In the genomic region with DNA sequence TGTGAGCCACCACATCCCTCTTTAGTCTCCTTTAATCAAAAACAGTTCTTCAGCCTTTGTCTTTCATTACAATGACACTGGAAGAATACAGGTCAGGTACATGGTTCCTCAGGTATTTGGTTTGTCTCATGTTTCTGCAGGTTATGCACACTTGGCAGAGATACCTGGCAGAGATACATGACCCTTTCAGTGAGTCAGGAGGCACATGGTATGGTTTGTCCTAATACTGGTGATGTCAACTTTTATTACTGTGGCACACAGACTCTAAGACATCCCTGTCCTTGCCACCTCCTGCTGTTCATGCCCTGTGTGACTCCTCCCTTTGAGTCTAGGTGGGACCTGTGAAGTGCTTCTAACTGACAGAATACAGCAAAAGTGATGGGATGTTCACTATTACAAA, we compare ENCODE assay signal across 17 cellular contexts. TPM values are rescaled to one million over a fixed set of nuclear protein-coding genes. Genes with fewer than 3 reads are reported as not detected.
DNase-seq lines count a peak whose midpoint lies in the region; ATAC-seq and TF ChIP-seq lines count a peak whose summit lies in the region.
"Had no signal": no experiment of that assay in that cellular context is flagged by ENCODE, and none has a peak within 500 bp of the region (broad histone marks: within the 10 kb centered on the region; RNA-seq: fewer than 3 reads in every experiment).

No MANE protein-coding gene starts in this region.

- H3K9me3 ChIP-seq in HEK293 (ENCODE audit: control insufficient read depth, insufficient read depth, low read depth, low read length) (no peaks in the 10 kb centered on the region), Caco-2 (no peaks in the 10 kb centered on the region)
- H3K9me3 ChIP-seq: esophagus squamous epithelium, heart right ventricle had no signal

- BruUV-seq in Caco-2 (replicated peaks; lab: Mats Ljungman, UMichigan), result no TSS peak

- CTCF ChIA-PET in HEK293 (lab: Yijun Ruan, JAX) (no interaction called here), Caco-2 (lab: Charles Lee) (no interaction called here)

- H3K36me3 Mint-ChIP-seq in endothelial cell (ENCODE audit: low read depth, unreplicated experiment) (no peaks in the 10 kb centered on the region), Caco-2 (ENCODE audit: insufficient read depth, unreplicated experiment) (no peaks in the 10 kb centered on the region)

- H3K27me3 ChIP-seq in Caco-2 (replicated peaks; ENCODE audit: control insufficient read depth, insufficient read depth, low read length), result no peaks in the 10 kb centered on the region
- H3K27me3 ChIP-seq: esophagus squamous epithelium, heart right ventricle had no signal

- intact Hi-C loops in Caco-2 (cut with micrococcal nuclease; ENCODE audit: unreplicated experiment), result no loop called here

- H3K27me3 Mint-ChIP-seq in endothelial cell (ENCODE audit: unreplicated experiment) (peaks cover 3% of the 10 kb centered on the region), Caco-2 (ENCODE audit: insufficient read depth, unreplicated experiment) (no peaks in the 10 kb centered on the region)
- H3K27me3 Mint-ChIP-seq: CD4-positive, alpha-beta T cell had no signal

- ATAC-seq in GM19023 (IDR thresholded peaks at IDR 0.05; ENCODE audit: unreplicated experiment) (no peak), HG03159 (IDR thresholded peaks at IDR 0.05; ENCODE audit: unreplicated experiment) (no peak)

- H3K4me1 Mint-ChIP-seq in endothelial cell (ENCODE audit: unreplicated experiment) (peaks cover 42% of the 10 kb centered on the region), Caco-2 (ENCODE audit: low read depth, unreplicated experiment) (peaks cover 7% of the 10 kb centered on the region)

- peak; percentile 3 for DNase-seq in NCI-H345 treated with DMSO at 0.1 percent for 48 hours (lab: John Stamatoyannopoulos, UW; ENCODE audit: unreplicated experiment)
- DNase-seq in endothelial cell (ENCODE audit: low spot score), result no peak
- DNase-seq in renal cortical epithelial cell (ENCODE audit: low read depth), result peak; percentile 39
- DNase-seq in Caco-2, result no peak
- DNase-seq: activated effector memory CD4-positive, alpha-beta T cell treated with Interleukin-2 at 50 U/mL for 16 hours; amygdala; CD4-positive, alpha-beta T cell; esophagus squamous epithelium; heart right ventricle; kidney; NCI-H1694 treated with DMSO at 0.1 percent for 48 hours; stimulated activated CD4-positive, alpha-beta T cell treated with anti-CD3 and anti-CD28 coated beads, Interleukin-12 subunit alpha, Interleukin-12 subunit beta, amount 100 ng/mL, for 4 hours had no signal

- H3K4me3 ChIP-seq in HEK293 (ENCODE audit: low read depth, low read length) (no peak overlapping the region), Caco-2 (ENCODE audit: low read depth, low read length) (no peak overlapping the region)
- H3K4me3 ChIP-seq: esophagus squamous epithelium, heart right ventricle had no signal

- TF ChIP-seq CTCF in HEK293 (tag by site-specific recombination; IDR thresholded peaks at IDR 0.05) (no peak), endothelial cell (IDR thresholded peaks at IDR 0.05; ENCODE audit: unreplicated experiment) (no peak), Caco-2 (IDR thresholded peaks at IDR 0.05; ENCODE audit: insufficient read depth in 1 of 2, low read depth in 1 of 2, low read length in 1 of 2, severe bottlenecking in 1 of 2, unreplicated experiment in 1 of 2) (no peak)

- H3K4me1 ChIP-seq in HEK293 (ENCODE audit: control insufficient read depth, insufficient read depth, low read length), result peaks cover 6% of the 10 kb centered on the region; the same call in 1 of the 2 replicates
- H3K4me1 ChIP-seq in Caco-2, result peaks cover 13% of the 10 kb centered on the region

- peak overlapping the region; percentile 92 for H3K27ac Mint-ChIP-seq in endothelial cell (ENCODE audit: unreplicated experiment)
- H3K27ac Mint-ChIP-seq in Caco-2 (ENCODE audit: unreplicated experiment), result no peak overlapping the region
- H3K27ac Mint-ChIP-seq: CD4-positive, alpha-beta T cell had no signal

- no peaks in the 10 kb centered on the region for H3K36me3 ChIP-seq in HEK293 (ENCODE audit: control insufficient read depth in 2 of 2, insufficient read depth in 1 of 2, low read length in 2 of 2)
- no peaks in the 10 kb centered on the region for H3K36me3 ChIP-seq in Caco-2 (ENCODE audit: control insufficient read depth, insufficient read depth, low read length)
- H3K36me3 ChIP-seq: esophagus squamous epithelium, heart right ventricle had no signal

- H3K9me3 Mint-ChIP-seq in endothelial cell (ENCODE audit: unreplicated experiment) (no peaks in the 10 kb centered on the region), Caco-2 (ENCODE audit: unreplicated experiment) (no peaks in the 10 kb centered on the region)
- H3K9me3 Mint-ChIP-seq: CD4-positive, alpha-beta T cell had no signal

- H3K27ac ChIP-seq in HEK293 (ENCODE audit: extremely low read depth, low read depth, low read length), result no peak overlapping the region
- H3K27ac ChIP-seq: esophagus squamous epithelium, HL-60, parathyroid adenoma had no signal

- POLR2A ChIA-PET in HEK293 (lab: Yijun Ruan, JAX) (no interaction called here), Caco-2 (lab: Charles Lee) (no interaction called here)

- H3K4me3 Mint-ChIP-seq in endothelial cell (ENCODE audit: unreplicated experiment), result no peak overlapping the region
- no peak overlapping the region for H3K4me3 Mint-ChIP-seq in Caco-2 (ENCODE audit: unreplicated experiment)
- H3K4me3 Mint-ChIP-seq: CD4-positive, alpha-beta T cell had no signal

TF ChIP-seq in HEK293, 187 proteins besides CTCF, POLR2A, EP300 and RAD21:
- TF ChIP-seq, protein P1, sequence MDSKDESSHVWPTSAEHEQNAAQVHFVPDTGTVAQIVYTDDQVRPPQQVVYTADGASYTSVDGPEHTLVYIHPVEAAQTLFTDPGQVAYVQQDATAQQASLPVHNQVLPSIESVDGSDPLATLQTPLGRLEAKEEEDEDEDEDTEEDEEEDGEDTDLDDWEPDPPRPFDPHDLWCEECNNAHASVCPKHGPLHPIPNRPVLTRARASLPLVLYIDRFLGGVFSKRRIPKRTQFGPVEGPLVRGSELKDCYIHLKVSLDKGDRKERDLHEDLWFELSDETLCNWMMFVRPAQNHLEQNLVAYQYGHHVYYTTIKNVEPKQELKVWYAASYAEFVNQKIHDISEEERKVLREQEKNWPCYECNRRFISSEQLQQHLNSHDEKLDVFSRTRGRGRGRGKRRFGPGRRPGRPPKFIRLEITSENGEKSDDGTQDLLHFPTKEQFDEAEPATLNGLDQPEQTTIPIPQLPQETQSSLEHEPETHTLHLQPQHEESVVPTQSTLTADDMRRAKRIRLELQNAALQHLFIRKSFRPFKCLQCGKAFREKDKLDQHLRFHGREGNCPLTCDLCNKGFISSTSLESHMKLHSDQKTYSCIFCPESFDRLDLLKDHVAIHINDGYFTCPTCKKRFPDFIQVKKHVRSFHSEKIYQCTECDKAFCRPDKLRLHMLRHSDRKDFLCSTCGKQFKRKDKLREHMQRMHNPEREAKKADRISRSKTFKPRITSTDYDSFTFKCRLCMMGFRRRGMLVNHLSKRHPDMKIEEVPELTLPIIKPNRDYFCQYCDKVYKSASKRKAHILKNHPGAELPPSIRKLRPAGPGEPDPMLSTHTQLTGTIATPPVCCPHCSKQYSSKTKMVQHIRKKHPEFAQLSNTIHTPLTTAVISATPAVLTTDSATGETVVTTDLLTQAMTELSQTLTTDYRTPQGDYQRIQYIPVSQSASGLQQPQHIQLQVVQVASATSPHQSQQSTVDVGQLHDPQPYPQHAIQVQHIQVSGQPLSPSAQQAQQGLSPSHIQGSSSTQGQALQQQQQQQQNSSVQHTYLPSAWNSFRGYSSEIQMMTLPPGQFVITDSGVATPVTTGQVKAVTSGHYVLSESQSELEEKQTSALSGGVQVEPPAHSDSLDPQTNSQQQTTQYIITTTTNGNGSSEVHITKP (tag by site-specific recombination; IDR thresholded peaks at IDR 0.05), result 0 out of 2 replicates have a peak, but pooled peaks have one; percentile 26
- TF ChIP-seq, protein P2, sequence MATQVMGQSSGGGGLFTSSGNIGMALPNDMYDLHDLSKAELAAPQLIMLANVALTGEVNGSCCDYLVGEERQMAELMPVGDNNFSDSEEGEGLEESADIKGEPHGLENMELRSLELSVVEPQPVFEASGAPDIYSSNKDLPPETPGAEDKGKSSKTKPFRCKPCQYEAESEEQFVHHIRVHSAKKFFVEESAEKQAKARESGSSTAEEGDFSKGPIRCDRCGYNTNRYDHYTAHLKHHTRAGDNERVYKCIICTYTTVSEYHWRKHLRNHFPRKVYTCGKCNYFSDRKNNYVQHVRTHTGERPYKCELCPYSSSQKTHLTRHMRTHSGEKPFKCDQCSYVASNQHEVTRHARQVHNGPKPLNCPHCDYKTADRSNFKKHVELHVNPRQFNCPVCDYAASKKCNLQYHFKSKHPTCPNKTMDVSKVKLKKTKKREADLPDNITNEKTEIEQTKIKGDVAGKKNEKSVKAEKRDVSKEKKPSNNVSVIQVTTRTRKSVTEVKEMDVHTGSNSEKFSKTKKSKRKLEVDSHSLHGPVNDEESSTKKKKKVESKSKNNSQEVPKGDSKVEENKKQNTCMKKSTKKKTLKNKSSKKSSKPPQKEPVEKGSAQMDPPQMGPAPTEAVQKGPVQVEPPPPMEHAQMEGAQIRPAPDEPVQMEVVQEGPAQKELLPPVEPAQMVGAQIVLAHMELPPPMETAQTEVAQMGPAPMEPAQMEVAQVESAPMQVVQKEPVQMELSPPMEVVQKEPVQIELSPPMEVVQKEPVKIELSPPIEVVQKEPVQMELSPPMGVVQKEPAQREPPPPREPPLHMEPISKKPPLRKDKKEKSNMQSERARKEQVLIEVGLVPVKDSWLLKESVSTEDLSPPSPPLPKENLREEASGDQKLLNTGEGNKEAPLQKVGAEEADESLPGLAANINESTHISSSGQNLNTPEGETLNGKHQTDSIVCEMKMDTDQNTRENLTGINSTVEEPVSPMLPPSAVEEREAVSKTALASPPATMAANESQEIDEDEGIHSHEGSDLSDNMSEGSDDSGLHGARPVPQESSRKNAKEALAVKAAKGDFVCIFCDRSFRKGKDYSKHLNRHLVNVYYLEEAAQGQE (tag by site-specific recombination; IDR thresholded peaks at IDR 0.05), result no peak

RNA-seq across cellular contexts. Expression of a gene that starts 58.4 kb away (rescaled TPM):
- total RNA-seq in endothelial cell (ENCODE audit: unreplicated experiment), result 31.3 TPM
- total RNA-seq in renal cortical epithelial cell, result 30.0 and 45.9 TPM in 2 replicates
- total RNA-seq in Caco-2 (2022), result 9.2 and 9.5 TPM in 2 replicates

Comparison
In these comparisons a context has a peak if more than half of its experiments do, and no peak if none do; other contexts are left out.
1. DNase-seq: peak in NCI-H345 treated with DMSO at 0.1 percent for 48 hours (single experiment) and renal cortical epithelial cell (single experiment); none in endothelial cell (single experiment) and Caco-2 (0 of 2).